ENCODE assay signal across 14 cellular contexts in genomic region chr5:124866355-124867063, GRCh38.
DNase-seq lines count a peak whose midpoint lies in the region; ATAC-seq, FAIRE-seq and TF ChIP-seq lines count a peak whose summit lies in the region.
"Had no signal": no experiment of that assay in that cellular context is flagged by ENCODE, and none has a peak within 500 bp of the region (broad histone marks: within the 10 kb centered on the region; RNA-seq: fewer than 3 reads in every experiment).

No MANE protein-coding gene starts in this region.

- DNase-seq in Calu3 (no peak), chondrocyte (ENCODE audit: low spot score) (no peak), pancreas (no peak), WTC11 (ENCODE audit: low spot score) (no peak), NCI-H345 (lab: John Stamatoyannopoulos, UW) (no peak), HepG2 (ENCODE audit: low spot score) (no peak), lower leg skin (ENCODE audit: low spot score in 2 of 2) (no peak)
- DNase-seq: activated effector memory CD4-positive, alpha-beta T cell treated with anti-CD3 and anti-CD28 coated beads, Interleukin-2, amount 50 U/mL, for 16 hours; central memory CD4-positive, alpha-beta T cell; GDM1; stimulated activated naive CD8-positive, alpha-beta T cell treated with anti-CD3 and anti-CD28 coated beads, Interleukin-15, amount 100 ng/mL, for 72 hours had no signal

- intact Hi-C loops in Calu3 (cut with micrococcal nuclease; ENCODE audit: unreplicated experiment): no loop called here
- intact Hi-C loops in pancreas (cut with DNase I): no loop called here
- intact Hi-C loops in HepG2 (cut with micrococcal nuclease; ENCODE audit: unreplicated experiment): no loop called here
- intact Hi-C loops in lower leg skin (cut with DNase I; ENCODE audit: low total_unique reads): no loop called here

- peaks cover 16% of the 10 kb centered on the region for H3K4me1 Mint-ChIP-seq in Calu3 (ENCODE audit: low read depth, unreplicated experiment)
- peaks cover 57% of the 10 kb centered on the region for H3K4me1 Mint-ChIP-seq in chondrocyte (ENCODE audit: low read depth)
- H3K4me1 Mint-ChIP-seq in WTC11: peaks cover 20% of the 10 kb centered on the region

- BruUV-seq in Calu3 (replicated peaks; lab: Mats Ljungman, UMichigan): no TSS peak
- no TSS peak for BruUV-seq in HepG2 (replicated peaks; lab: Mats Ljungman, UMichigan)

- CTCF ChIA-PET in Calu3 (lab: Charles Lee) (interaction anchor here (1.3 kb wide), 1 partner anchor 15 kb away, joined by 4 read pairs; no protein-coding TSS in a partner anchor), WTC11 (lab: Charles Lee) (interaction anchor here (1.7 kb wide), 1 partner anchor 21 kb away, joined by 3 read pairs; no protein-coding TSS in a partner anchor), HepG2 (lab: Yijun Ruan, JAX; ENCODE audit: low intra/inter-chr PET ratio, low total read pairs) (no interaction called here)

- peak overlapping the region; percentile 6 for H3K4me3 Mint-ChIP-seq in Calu3 (ENCODE audit: low read depth, unreplicated experiment)
- H3K4me3 Mint-ChIP-seq in chondrocyte (ENCODE audit: unreplicated experiment): no peak overlapping the region
- H3K4me3 Mint-ChIP-seq in WTC11: no peak overlapping the region
- H3K4me3 Mint-ChIP-seq: HFFc6; stimulated activated naive CD8-positive, alpha-beta T cell treated with anti-CD3 and anti-CD28 coated beads, Interleukin-15, amount 100 ng/mL, for 72 hours had no signal

- no peak for TF ChIP-seq RAD21 in HepG2 (CRISPR knock-in tag; IDR thresholded peaks at IDR 0.05)

- no peaks in the 10 kb centered on the region for H3K27me3 Mint-ChIP-seq in Calu3 (ENCODE audit: unreplicated experiment)
- no peaks in the 10 kb centered on the region for H3K27me3 Mint-ChIP-seq in chondrocyte (ENCODE audit: low read depth)
- H3K27me3 Mint-ChIP-seq in WTC11 (ENCODE audit: low read depth): no peaks in the 10 kb centered on the region
- H3K27me3 Mint-ChIP-seq: stimulated activated naive CD8-positive, alpha-beta T cell treated with anti-CD3 and anti-CD28 coated beads, Interleukin-15, amount 100 ng/mL, for 72 hours had no signal

- POLR2A ChIA-PET in WTC11 (lab: Charles Lee): no interaction called here
- POLR2A ChIA-PET in HepG2 (lab: Yijun Ruan, JAX): interaction anchor here (1.0 kb wide), 1 partner anchor 339 kb away, joined by 3 read pairs; no protein-coding TSS in a partner anchor

- TF ChIP-seq POLR2A in HepG2 (IDR thresholded peaks at IDR 0.05; ENCODE audit: insufficient read depth in 1 of 2, low read depth in 2 of 2, low read length in 2 of 2) (no peak), lower leg skin (IDR thresholded peaks at IDR 0.05) (no peak)

- H4K20me1 ChIP-seq in Loucy (ENCODE audit: insufficient read depth, low read length, poor library complexity, severe bottlenecking): no peaks in the 10 kb centered on the region
- H4K20me1 ChIP-seq in HepG2 (ENCODE audit: insufficient read depth, low read length): no peaks in the 10 kb centered on the region

- H3K4me1 ChIP-seq in Loucy (ENCODE audit: insufficient read depth, low read length, poor library complexity, severe bottlenecking) (peaks cover 23% of the 10 kb centered on the region), pancreas (peaks cover 3 to 22% (median 18%) of the 10 kb centered on the region in 3 donors), HepG2 (ENCODE audit: insufficient read depth, low read length) (peaks cover 8% of the 10 kb centered on the region; the same call in 1 of the 2 replicates)

- H3K4me3 ChIP-seq in Loucy (ENCODE audit: low read length, poor library complexity, severe bottlenecking) (peak overlapping the region; percentile 54), pancreas (no peak overlapping the region), HepG2 (replicated peaks in 1 of 3; ENCODE audit: insufficient read depth in 1 of 3, low read depth in 2 of 3, low read length in 3 of 3) (no peak overlapping the region), lower leg skin (ENCODE audit: low read depth, poor library complexity, severe bottlenecking) (no peak overlapping the region)

- TF ChIP-seq CTCF in Calu3 (IDR thresholded peaks at IDR 0.05; ENCODE audit: unreplicated experiment) (no peak), Loucy (conservative IDR thresholded peaks at IDR 0.05; ENCODE audit: low read length) (no peak), chondrocyte (IDR thresholded peaks at IDR 0.05) (no peak), pancreas (IDR thresholded peaks at IDR 0.05) (no peak), WTC11 (IDR thresholded peaks at IDR 0.05) (no peak), HepG2 (CRISPR knock-in tag; IDR thresholded peaks at IDR 0.05) (no peak), lower leg skin (IDR thresholded peaks at IDR 0.05) (no peak)

- H3K9me2 ChIP-seq in Loucy (replicated peaks; ENCODE audit: low read depth, low read length): no peaks in the 10 kb centered on the region

- H3K9me3 ChIP-seq in Loucy (ENCODE audit: insufficient read depth, low read depth, low read length) (no peaks in the 10 kb centered on the region), pancreas (no peaks in the 10 kb centered on the region), HepG2 (ENCODE audit: low read length) (no peaks in the 10 kb centered on the region)

- no peak overlapping the region for H2AFZ ChIP-seq in Loucy (ENCODE audit: low read length)
- H2AFZ ChIP-seq in HepG2 (ENCODE audit: low read length): no peak overlapping the region

- H3K27ac Mint-ChIP-seq in Calu3 (ENCODE audit: unreplicated experiment) (no peak overlapping the region), chondrocyte (ENCODE audit: unreplicated experiment) (peak overlapping the region; percentile 55), WTC11 (no peak overlapping the region)
- H3K27ac Mint-ChIP-seq: HFFc6; stimulated activated naive CD8-positive, alpha-beta T cell treated with anti-CD3 and anti-CD28 coated beads, Interleukin-15, amount 100 ng/mL, for 72 hours had no signal

- WGBS in pancreas, 2 donors: 59 to 60% methylated on average over 11 of the region's 11 CpGs
- WGBS in HepG2 (ENCODE audit: low lambda C conversion rate): 35% methylated on average over 11 of the region's 11 CpGs
- WGBS in lower leg skin, 2 donors: 44 to 47% methylated on average over 11 of the region's 11 CpGs

- H3K36me3 ChIP-seq in Loucy (ENCODE audit: insufficient read depth, low read length): no peaks in the 10 kb centered on the region
- H3K36me3 ChIP-seq in pancreas: no peaks in the 10 kb centered on the region
- no peaks in the 10 kb centered on the region for H3K36me3 ChIP-seq in HepG2 (replicated peaks in 1 of 2; ENCODE audit: control insufficient read depth in 1 of 2, insufficient read depth in 2 of 2, low read length in 2 of 2)

- H3K27ac ChIP-seq in pancreas (peak overlapping the region in 2 of 4 donors; percentile 34 to 48), HepG2 (ENCODE audit: extremely low read length, insufficient read depth, low read length) (no peak overlapping the region)
- H3K27ac ChIP-seq: C4-2B had no signal

- H3K27me3 ChIP-seq in Loucy (ENCODE audit: insufficient read depth, low read length, poor library complexity, severe bottlenecking) (no peaks in the 10 kb centered on the region), pancreas (no peaks in the 10 kb centered on the region), HepG2 (ENCODE audit: control insufficient read depth in 1 of 2, insufficient read depth in 2 of 2, low read length in 2 of 2) (no peaks in the 10 kb centered on the region)

- H3K9me3 Mint-ChIP-seq in Calu3 (ENCODE audit: low read depth, unreplicated experiment) (no peaks in the 10 kb centered on the region), chondrocyte (ENCODE audit: low read depth) (no peaks in the 10 kb centered on the region), WTC11 (no peaks in the 10 kb centered on the region)
- H3K9me3 Mint-ChIP-seq: HFFc6 had no signal

- H3K4me2 ChIP-seq in Loucy (ENCODE audit: low read depth, low read length, poor library complexity, severe bottlenecking) (peak overlapping the region; percentile 73), HepG2 (ENCODE audit: low read depth, low read length) (no peak overlapping the region)

- H3K79me2 ChIP-seq in Loucy (ENCODE audit: insufficient read depth, low read length): no peaks in the 10 kb centered on the region
- no peaks in the 10 kb centered on the region for H3K79me2 ChIP-seq in HepG2 (ENCODE audit: insufficient read depth, low read length)

- H3K9ac ChIP-seq in Loucy (ENCODE audit: low read depth, low read length, poor library complexity, severe bottlenecking) (no peak overlapping the region), HepG2 (ENCODE audit: insufficient read depth, low read depth, low read length) (no peak overlapping the region)

- no peak for TF ChIP-seq EP300 in HepG2 (IDR thresholded peaks at IDR 0.05; ENCODE audit: low read depth in 2 of 2, low read length in 2 of 2)
- TF ChIP-seq EP300 in HepG2 (CRISPR knock-in tag; IDR thresholded peaks at IDR 0.05; ENCODE audit: borderline replicate concordance): no peak

- H3F3A ChIP-seq in Loucy (ENCODE audit: low read depth): no peaks in the 10 kb centered on the region

- H3K36me3 Mint-ChIP-seq in Calu3 (ENCODE audit: insufficient read depth, unreplicated experiment) (no peaks in the 10 kb centered on the region), chondrocyte (ENCODE audit: low read depth) (no peaks in the 10 kb centered on the region), WTC11 (no peaks in the 10 kb centered on the region; the same call in 1 of the 2 replicates)

- FAIRE-seq in pancreas (lab: Jason Lieb, UNC): no peak
- no peak for FAIRE-seq in HepG2 (lab: Jason Lieb, UNC)

- ATAC-seq in pancreas: peak in 3 of 4 donors; percentile 35 to 48 (median 40)
- no peak for ATAC-seq in WTC11
- ATAC-seq in HepG2: no peak
- ATAC-seq: stimulated activated naive CD8-positive, alpha-beta T cell treated with anti-CD3 and anti-CD28 coated beads, Interleukin-15, amount 100 ng/mL, for 72 hours had no signal

- in situ Hi-C loops in HepG2 (cut with HindIII; ENCODE audit: extremely low pct_ligation_motif_present, low pct_unique_long_range_greater_than_20kb): no loop called here

TF ChIP-seq in WTC11, 78 proteins besides CTCF, POLR2A, EP300 and RAD21 (continues in another document):
- TF ChIP-seq TP53 (CRISPR knock-in tag; IDR thresholded peaks at IDR 0.05): no peak

TF ChIP-seq in HepG2, 621 proteins besides CTCF, POLR2A, EP300 and RAD21 (continues in another document):
- TF ChIP-seq ZSCAN12 (CRISPR knock-in tag; IDR thresholded peaks at IDR 0.05): no peak
- no peak for TF ChIP-seq DBP (CRISPR knock-in tag; IDR thresholded peaks at IDR 0.05; ENCODE audit: not compliant biosample characterization)
- no peak for TF ChIP-seq RNF2 (conservative IDR thresholded peaks at IDR 0.05; ENCODE audit: low read depth)

Comparison
In these comparisons a context has a peak if more than half of its experiments do, and no peak if none do; other contexts are left out.
1. ATAC-seq: peak in pancreas (3 of 4); none in WTC11 (single experiment) and HepG2 (single experiment).